In genomic region chr1:243946946-243947345, GRCh38 we compare ENCODE assay signal across 9 cellular contexts.
A peak's percentile ranks its signal among the peaks of the same experiment; 100 is the strongest.
DNase-seq lines count a peak whose midpoint lies in the region; ATAC-seq and TF ChIP-seq lines count a peak whose summit lies in the region.
"Had no signal": no experiment of that assay in that cellular context is flagged by ENCODE, and none has a peak within 500 bp of the region (broad histone marks: within the 10 kb centered on the region; RNA-seq: fewer than 3 reads in every experiment).

No MANE protein-coding gene starts in this region.

- H3K27me3 Mint-ChIP-seq in Calu3 (ENCODE audit: unreplicated experiment) = no peaks in the 10 kb centered on the region

- H3K4me3 ChIP-seq in HFF-Myc (replicated peaks; ENCODE audit: low read depth, low read length) = no peak overlapping the region
- no peak overlapping the region for H3K4me3 ChIP-seq in fibroblast of the aortic adventitia (ENCODE audit: low read depth, low read length)
- H3K4me3 ChIP-seq: upper lobe of left lung had no signal

- CTCF ChIA-PET in Calu3 (lab: Charles Lee) = no interaction called here

- intact Hi-C loops in Calu3 (cut with micrococcal nuclease; ENCODE audit: unreplicated experiment) = loop anchor here (2.0 to 5.0 kb wide), 3 partner anchors 238 to 602 kb away; no protein-coding TSS in a partner anchor

- no peaks in the 10 kb centered on the region for H3K36me3 Mint-ChIP-seq in Calu3 (ENCODE audit: insufficient read depth, unreplicated experiment)

- DNase-seq in Calu3 = peak; percentile 58
- DNase-seq in HFF-Myc (ENCODE audit: extremely low read depth, low read depth) = no peak
- DNase-seq in activated CD4-positive, alpha-beta T cell treated with anti-CD3 and anti-CD28 coated beads for 48 hours = peak; percentile 54
- peak; percentile 25 for DNase-seq in fibroblast of the aortic adventitia (ENCODE audit: low read depth)
- peak; percentile 1 for DNase-seq in stimulated activated CD8-positive, alpha-beta memory T cell treated with anti-CD3 and anti-CD28 coated beads, Interleukin-12 subunit alpha, Interleukin-12 subunit beta, amount 100 ng/mL, for 1 hour (ENCODE audit: low read depth)
- no peak for DNase-seq in cortex of kidney (lab: John Stamatoyannopoulos, UW)
- DNase-seq: upper lobe of left lung had no signal

- peaks cover 25% of the 10 kb centered on the region for H3K4me1 Mint-ChIP-seq in Calu3 (ENCODE audit: low read depth, unreplicated experiment)

- no peaks in the 10 kb centered on the region for H3K9me3 Mint-ChIP-seq in Calu3 (ENCODE audit: low read depth, unreplicated experiment)

- no peak overlapping the region for H3K27ac Mint-ChIP-seq in Calu3 (ENCODE audit: unreplicated experiment)

- TF ChIP-seq CTCF in Calu3 (IDR thresholded peaks at IDR 0.05; ENCODE audit: unreplicated experiment) (peak; percentile 59), HFF-Myc (IDR thresholded peaks at IDR 0.05; ENCODE audit: low read depth, low read length, missing control alignments) (peak; percentile 67), fibroblast of the aortic adventitia (IDR thresholded peaks at IDR 0.05; ENCODE audit: insufficient read depth, low read length) (peak; percentile 47)

- ATAC-seq in GM18867 (IDR thresholded peaks at IDR 0.05; ENCODE audit: unreplicated experiment) = no peak
- ATAC-seq in GM19324 (IDR thresholded peaks at IDR 0.05; ENCODE audit: low FRiP score, unreplicated experiment) = no peak

- BruUV-seq in Calu3 (replicated peaks; lab: Mats Ljungman, UMichigan) = no TSS peak

- no peak overlapping the region for H3K4me3 Mint-ChIP-seq in Calu3 (ENCODE audit: low read depth, unreplicated experiment)

Comparison
In these comparisons a context has a peak if more than half of its experiments do, and no peak if none do; other contexts are left out.
1. DNase-seq: peak in Calu3 (single experiment), activated CD4-positive, alpha-beta T cell treated with anti-CD3 and anti-CD28 coated beads for 48 hours (single experiment), fibroblast of the aortic adventitia (single experiment) and stimulated activated CD8-positive, alpha-beta memory T cell treated with anti-CD3 and anti-CD28 coated beads, Interleukin-12 subunit alpha, Interleukin-12 subunit beta, amount 100 ng/mL, for 1 hour (single experiment); none in HFF-Myc (single experiment) and cortex of kidney (single experiment).
2. Peak in every context shown above with its lines, with median percentiles within 50 percentile points of each other: CTCF ChIP-seq.